In genomic region chr10:70672993-70673928, GRCh38 we compare ENCODE assay signal across 8 cellular contexts. TPM values are rescaled to one million over a fixed set of nuclear protein-coding genes. Genes with fewer than 3 reads are reported as not detected.
DNase-seq lines count a peak whose midpoint lies in the region; ATAC-seq lines count a peak whose summit lies in the region.

No MANE protein-coding gene starts in this region.

- H3K4me3 ChIP-seq in HUES6 (ENCODE audit: low read depth, low read length) (peak overlapping the region; percentile 51), mesodermal cell (ENCODE audit: extremely low read depth, insufficient read depth, low read length, poor library complexity, severe bottlenecking) (peak overlapping the region; percentile 31)

- H3K27me3 ChIP-seq in HUES6 (ENCODE audit: control insufficient read depth, insufficient read depth, low read length) = peaks cover 31% of the 10 kb centered on the region

- H3K36me3 ChIP-seq in HUES6 (ENCODE audit: control insufficient read depth, insufficient read depth, low read length) = no peaks in the 10 kb centered on the region
- no peaks in the 10 kb centered on the region for H3K36me3 ChIP-seq in mesodermal cell (ENCODE audit: control insufficient read depth, insufficient read depth, low read length)

- in situ Hi-C loops in ACHN (cut with HindIII; ENCODE audit: low pct_ligation_motif_present, low pct_unique_long_range_greater_than_20kb, low sequenced_read_pairs) = no loop called here

- H3K9ac ChIP-seq in HUES6 (ENCODE audit: low read length) = peak overlapping the region; percentile 57

- no peak for ATAC-seq in GM18873 (IDR thresholded peaks at IDR 0.05; ENCODE audit: low FRiP score, unreplicated experiment)
- ATAC-seq in HG03139 (IDR thresholded peaks at IDR 0.05; ENCODE audit: unreplicated experiment) = no peak
- ATAC-seq in GM18498 (IDR thresholded peaks at IDR 0.05; ENCODE audit: unreplicated experiment) = no peak

- 70 to 71% methylated on average over 11 to 13 of the region's 15 CpGs for WGBS in mesodermal cell (ENCODE audit: insufficient coverage in 2 of 2), 2 experiments

- DNase-seq in ACHN (peak; percentile 49), caudate nucleus (lab: John Stamatoyannopoulos, UW) (peak in 2 of 61 donors; percentile 23 to 41), NCI-H345 treated with DMSO at 0.1 percent for 48 hours (lab: John Stamatoyannopoulos, UW; ENCODE audit: unreplicated experiment) (no peak)

- no peak overlapping the region for H3K27ac ChIP-seq in HUES6 (ENCODE audit: low read depth, low read length)
- peak overlapping the region; percentile 62 for H3K27ac ChIP-seq in caudate nucleus (ENCODE audit: low read depth, low read length)
- no peak overlapping the region for H3K27ac ChIP-seq in mesodermal cell (ENCODE audit: low read depth, low read length, severe bottlenecking)

- peaks cover 10% of the 10 kb centered on the region for H3K9me3 ChIP-seq in HUES6 (ENCODE audit: control insufficient read depth, insufficient read depth, low read depth, low read length)
- H3K9me3 ChIP-seq in mesodermal cell (ENCODE audit: control insufficient read depth, low read length) = no peaks in the 10 kb centered on the region

- peaks cover 17% of the 10 kb centered on the region; the same call in 1 of the 2 replicates for H3K4me1 ChIP-seq in HUES6 (ENCODE audit: control insufficient read depth, insufficient read depth, low read length)
- peaks cover 9% of the 10 kb centered on the region for H3K4me1 ChIP-seq in mesodermal cell (ENCODE audit: control insufficient read depth, insufficient read depth, low read length, poor library complexity, severe bottlenecking)

RNA-seq across cellular contexts. Expression of gene ADAMTS14, which starts 1.0 kb away (rescaled TPM):
- polyA plus RNA-seq in mesodermal cell (2013, experiment 1 of 2) = 0.44 TPM
- polyA plus RNA-seq in mesodermal cell (2013, experiment 2 of 2) = 0.35 TPM
